ENCODE assay signal across 9 cellular contexts in the genomic region with DNA sequence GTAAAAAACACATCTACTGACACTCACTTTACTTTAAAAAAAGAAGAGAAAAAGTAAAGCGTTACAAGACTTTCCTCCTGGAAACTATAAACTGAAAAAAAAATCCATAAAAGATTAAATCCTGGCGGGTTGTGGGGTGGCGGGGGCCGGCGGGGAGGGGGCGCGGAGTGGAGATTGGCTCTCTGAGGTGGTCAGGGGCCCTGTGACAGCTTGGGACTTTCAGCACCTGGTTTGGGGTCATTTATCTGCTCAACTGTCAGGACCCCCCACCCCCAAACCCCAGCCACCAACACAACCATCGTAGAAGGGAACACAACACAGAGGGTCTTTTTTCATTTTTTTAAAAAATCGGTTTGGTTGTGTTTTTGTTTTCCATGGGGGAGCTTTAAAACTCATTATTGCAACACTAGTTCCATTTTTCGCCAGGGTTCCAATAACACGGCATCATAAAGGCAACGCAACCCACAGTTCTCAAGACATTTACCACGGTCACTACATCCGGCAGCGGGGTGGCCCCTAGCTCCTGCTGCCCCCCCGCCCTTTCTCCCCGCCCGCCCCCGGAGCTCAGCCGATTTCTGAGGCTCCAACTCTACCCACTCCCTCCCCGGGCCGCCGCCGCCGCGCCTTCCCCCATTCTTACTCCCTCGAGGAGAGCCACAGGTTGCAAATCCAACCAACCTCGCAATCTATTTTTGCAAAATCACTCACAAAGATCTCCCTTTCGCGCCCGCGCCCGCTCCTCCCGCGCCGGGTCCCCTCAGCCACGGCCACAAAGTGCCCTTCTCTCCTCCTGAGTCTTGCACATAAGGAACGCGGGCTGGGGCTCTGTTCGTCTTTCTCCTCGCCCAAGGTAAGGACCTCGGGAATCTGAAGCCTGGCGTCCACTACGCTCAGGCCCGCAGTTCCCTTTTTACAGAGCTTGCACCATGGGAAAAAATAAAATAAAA. TPM values are rescaled to one million over a fixed set of nuclear protein-coding genes. Genes with fewer than 3 reads are reported as not detected.
DNase-seq lines count a peak whose midpoint lies in the region; ATAC-seq, FAIRE-seq and TF ChIP-seq lines count a peak whose summit lies in the region.
"Had no signal": no experiment of that assay in that cellular context is flagged by ENCODE, and none has a peak within 500 bp of the region (broad histone marks: within the 10 kb centered on the region; RNA-seq: fewer than 3 reads in every experiment).

No MANE protein-coding gene starts in this region.

- H3K27me3 Mint-ChIP-seq in astrocyte (ENCODE audit: low read depth, unreplicated experiment) = no peaks in the 10 kb centered on the region

- H3K4me3 Mint-ChIP-seq in astrocyte (ENCODE audit: unreplicated experiment) = peak overlapping the region; percentile 94

- ATAC-seq in GM21717 (IDR thresholded peaks at IDR 0.05; ENCODE audit: unreplicated experiment) (no peak), HG02759 (IDR thresholded peaks at IDR 0.05; ENCODE audit: unreplicated experiment) (no peak)

- no peaks in the 10 kb centered on the region for H3K9me3 Mint-ChIP-seq in astrocyte (ENCODE audit: unreplicated experiment)

- H4K20me1 ChIP-seq in astrocyte (ENCODE audit: insufficient read depth, low read length) = peaks cover 19% of the 10 kb centered on the region

- H3K9me3 ChIP-seq in astrocyte (ENCODE audit: insufficient read depth, low read depth, low read length) (no peaks in the 10 kb centered on the region), iPS DF 6.9 (ENCODE audit: control insufficient read depth, insufficient read depth, low read length) (no peaks in the 10 kb centered on the region)

- H3K9ac ChIP-seq in astrocyte (ENCODE audit: low read length) = peak overlapping the region; percentile 99

- peaks cover 54% of the 10 kb centered on the region for H3K79me2 ChIP-seq in astrocyte (ENCODE audit: insufficient read depth, low read length)

- H3K27me3 ChIP-seq in astrocyte (ENCODE audit: insufficient read depth, low read length) = no peaks in the 10 kb centered on the region
- H3K27me3 ChIP-seq in iPS DF 6.9 (ENCODE audit: control insufficient read depth, insufficient read depth, low read length) = no peaks in the 10 kb centered on the region

- H3K4me3 ChIP-seq in astrocyte (ENCODE audit: insufficient read depth, low read depth, low read length) = peak overlapping the region; percentile 92
- H3K4me3 ChIP-seq in iPS DF 6.9 (ENCODE audit: low read length) = peak overlapping the region; percentile 79; the same call in 1 of the 2 replicates
- H3K4me3 ChIP-seq in skeletal muscle cell (ENCODE audit: low read depth, low read length) = peak overlapping the region; percentile 82

- FAIRE-seq in astrocyte (lab: Jason Lieb, UNC) = no peak

- no peaks in the 10 kb centered on the region for H3K36me3 ChIP-seq in astrocyte (ENCODE audit: insufficient read depth, low read length)
- no peaks in the 10 kb centered on the region for H3K36me3 ChIP-seq in iPS DF 6.9 (ENCODE audit: control insufficient read depth, insufficient read depth, low read length)

- TF ChIP-seq CTCF in astrocyte (IDR thresholded peaks at IDR 0.05; ENCODE audit: insufficient read depth, low read depth, low read length) = no peak

- H3K27ac ChIP-seq in astrocyte (ENCODE audit: low read depth, low read length) = peak overlapping the region; percentile 100
- H3K27ac ChIP-seq in iPS DF 6.9 (ENCODE audit: low read length) = no peak overlapping the region

- H3K4me1 ChIP-seq in astrocyte (ENCODE audit: insufficient read depth, low read length) (peaks cover 36% of the 10 kb centered on the region), iPS DF 6.9 (ENCODE audit: control insufficient read depth, insufficient read depth, low read length) (no peaks in the 10 kb centered on the region; the same call in 1 of the 2 replicates)

- no peaks in the 10 kb centered on the region for H3K36me3 Mint-ChIP-seq in astrocyte (ENCODE audit: low read depth, unreplicated experiment)

- WGBS in iPS DF 6.9 (ENCODE audit: insufficient coverage, insufficient read length) = no CpG with 5 or more reads among the region's 45 CpGs

- H2AFZ ChIP-seq in astrocyte (ENCODE audit: low read depth, low read length) = no peak overlapping the region

- DNase-seq in NCI-H2171 treated with DMSO at 0.1 percent for 48 hours (lab: John Stamatoyannopoulos, UW) (peak; percentile 12), NCI-H2171 (lab: John Stamatoyannopoulos, UW) (no peak), SK-N-DZ (ENCODE audit: low spot score) (peak; percentile 46), astrocyte (ENCODE audit: low read depth) (peak; percentile 34), iPS DF 6.9 (ENCODE audit: low read depth, low spot score) (no peak), skeletal muscle cell (ENCODE audit: low read depth) (no peak)

- H3K4me1 Mint-ChIP-seq in astrocyte (ENCODE audit: low read depth, unreplicated experiment) = peaks cover 43% of the 10 kb centered on the region

- peak overlapping the region; percentile 100 for H3K27ac Mint-ChIP-seq in astrocyte (ENCODE audit: unreplicated experiment)

- H3K4me2 ChIP-seq in astrocyte (ENCODE audit: low read length) = peak overlapping the region; percentile 95

RNA-seq across cellular contexts. Expression of gene BCL6, which starts 1.8 kb away (rescaled TPM):
- 2.7 and 5.0 TPM in 2 replicates for polyA plus RNA-seq in SK-N-DZ (2014; cell fraction: cytosol; rRNA removed)
- 11.5 and 25.7 TPM in 2 replicates for polyA plus RNA-seq in SK-N-DZ (2014; cell fraction: nucleus; rRNA removed)
- total RNA-seq in astrocyte = 46.0 and 46.2 TPM in 2 replicates

RNA-seq across cellular contexts. Expression of gene RTP2, which starts 41.1 kb away (rescaled TPM):
- polyA plus RNA-seq in SK-N-DZ (2014; cell fraction: cytosol; rRNA removed) = not detected in 2 replicates
- polyA plus RNA-seq in SK-N-DZ (2014; cell fraction: nucleus; rRNA removed) = not detected in 2 replicates
- total RNA-seq in astrocyte = not detected in 2 replicates
- total RNA-seq: lung microvascular endothelial cell had no signal

Comparison
In these comparisons a context has a peak if more than half of its experiments do, and no peak if none do; other contexts are left out.
1. DNase-seq: peak in NCI-H2171 treated with DMSO at 0.1 percent for 48 hours (single experiment), SK-N-DZ (single experiment) and astrocyte (single experiment); none in NCI-H2171 (single experiment), iPS DF 6.9 (single experiment) and skeletal muscle cell (single experiment).
2. Peak in every context shown above with its lines, with median percentiles within 50 percentile points of each other: H3K4me3 ChIP-seq.